In the genomic region with DNA sequence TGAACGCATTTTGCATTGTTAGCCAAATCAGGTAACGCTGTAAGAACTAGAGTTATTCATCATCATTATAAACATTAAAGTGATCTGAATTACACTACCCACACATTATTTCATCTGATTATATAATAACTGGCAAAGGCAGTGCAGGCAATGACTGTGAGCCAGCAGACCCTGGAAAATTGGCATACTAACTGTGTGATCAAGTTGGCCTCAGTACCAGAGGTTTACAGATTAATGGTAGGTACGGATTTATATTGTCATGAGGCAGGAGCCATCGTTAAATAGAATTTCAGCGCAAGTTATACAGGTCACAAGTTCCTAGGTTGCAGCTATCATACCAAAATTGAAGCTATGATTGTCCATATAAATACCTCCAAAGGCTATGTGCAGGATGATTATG, we compare ENCODE assay signal across 6 cellular contexts.
"Had no signal": no experiment of that assay in that cellular context is flagged by ENCODE, and none has a peak within 500 bp of the region (broad histone marks: within the 10 kb centered on the region; RNA-seq: fewer than 3 reads in every experiment).

No MANE protein-coding gene starts in this region.

- DNase-seq: IMR-90, KBM-7, KG1 had no signal

- ATAC-seq: HepG2, K562 had no signal

- FAIRE-seq: HepG2, HTR-8/SVneo, K562 had no signal
